ENCODE assay signal across 17 cellular contexts in the genomic region with DNA sequence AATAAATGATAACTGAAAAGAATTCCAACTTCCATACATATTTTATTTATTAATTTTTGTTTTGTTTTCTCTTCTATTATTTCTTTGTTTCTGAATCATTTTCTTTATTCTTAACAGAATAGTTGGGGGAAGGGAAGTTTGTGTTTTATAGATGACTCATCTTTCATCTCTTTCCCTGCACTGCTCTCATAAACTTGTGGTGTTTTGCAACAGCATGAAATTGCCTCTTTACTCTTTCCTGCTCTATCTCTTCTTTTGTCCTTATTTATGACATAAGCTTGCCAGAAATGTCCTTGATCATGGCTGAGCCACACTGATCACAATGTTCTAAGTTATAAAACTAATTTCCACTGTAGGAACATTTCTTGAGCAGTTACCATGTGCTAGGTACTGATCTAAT. TPM values are rescaled to one million over a fixed set of nuclear protein-coding genes. Genes with fewer than 3 reads are reported as not detected.
DNase-seq lines count a peak whose midpoint lies in the region; ATAC-seq, FAIRE-seq and TF ChIP-seq lines count a peak whose summit lies in the region.
"Had no signal": no experiment of that assay in that cellular context is flagged by ENCODE, and none has a peak within 500 bp of the region (broad histone marks: within the 10 kb centered on the region; RNA-seq: fewer than 3 reads in every experiment).

No MANE protein-coding gene starts in this region.

- H2AFZ ChIP-seq in K562 (ENCODE audit: low read depth, low read length): no peak overlapping the region

- no peaks in the 10 kb centered on the region for H3K79me2 ChIP-seq in K562 (ENCODE audit: control insufficient read depth, insufficient read depth, low read length)

- H3K36me3 ChIP-seq in BLaER1 treated with 17β-estradiol and CSF1 and Interleukin-3, amounts not matched to agents 10 nM and 100 nM: no peaks in the 10 kb centered on the region
- H3K36me3 ChIP-seq in K562 (ENCODE audit: control insufficient read depth, insufficient read depth, low read length): no peaks in the 10 kb centered on the region
- H3K36me3 ChIP-seq in left lung: no peaks in the 10 kb centered on the region
- H3K36me3 ChIP-seq in endodermal cell (ENCODE audit: control insufficient read depth, insufficient read depth, low read length): no peaks in the 10 kb centered on the region
- H3K36me3 ChIP-seq: cardiac muscle cell had no signal

- H3K9me3 Mint-ChIP-seq in endodermal cell: peaks cover 14% of the 10 kb centered on the region

- H3K27ac Mint-ChIP-seq in endodermal cell: no peak overlapping the region
- H3K27ac Mint-ChIP-seq: activated T-cell treated with anti-CD3 and anti-CD28 coated beads, Interleukin-2, amount 50 U/mL, for 24 hours; stimulated activated naive B cell treated with anti-CD40 and anti-IgM and Interleukin-4, amounts not matched to agents 10 μg/mL and 1 μg/mL and 100 μg/mL, for 72 hours had no signal

- TF ChIP-seq CTCF in K562 (IDR thresholded peaks at IDR 0.05 in 2 of 3, conservative IDR thresholded peaks at IDR 0.05 in 1 of 3; ENCODE audit: insufficient read depth in 2 of 3, low read depth in 1 of 3, low read length in 3 of 3): no peak
- TF ChIP-seq CTCF in left lung (IDR thresholded peaks at IDR 0.05): no peak
- TF ChIP-seq CTCF in endodermal cell (conservative IDR thresholded peaks at IDR 0.05): no peak

- intact Hi-C loops in K562 (cut with micrococcal nuclease): no loop called here
- intact Hi-C loops in left lung (cut with DNase I): no loop called here

- CTCF ChIA-PET in K562 (lab: Yijun Ruan, JAX; ENCODE audit: low intra/inter-chr PET ratio): no interaction called here

- no peaks in the 10 kb centered on the region for H3K9me1 ChIP-seq in K562 (ENCODE audit: control insufficient read depth, insufficient read depth, low read length)

- no peak for TF ChIP-seq EP300 in K562 (IDR thresholded peaks at IDR 0.05; ENCODE audit: low read length)

- no peak overlapping the region for H3K4me3 ChIP-seq in BLaER1 treated with 17β-estradiol and CSF1 and Interleukin-3, amounts not matched to agents 10 nM and 100 nM
- H3K4me3 ChIP-seq in K562 (no peak overlapping the region), left lung (no peak overlapping the region), endodermal cell (ENCODE audit: low read length) (no peak overlapping the region)
- H3K4me3 ChIP-seq: cardiac muscle cell had no signal

- H3K27ac ChIP-seq in BLaER1 treated with 17β-estradiol and CSF1 and Interleukin-3, amounts not matched to agents 10 nM and 100 nM: peak overlapping the region in 3 of 11 experiments; percentile 26 to 39 (median 28); a peak in 4 of 22 replicates
- H3K27ac ChIP-seq in K562 (ENCODE audit: extremely low read depth, low read depth, low read length) (no peak overlapping the region), left lung (no peak overlapping the region), endodermal cell (ENCODE audit: low read depth, low read length) (no peak overlapping the region)
- H3K27ac ChIP-seq: cardiac muscle cell had no signal

- no peak for ATAC-seq in K562
- peak; percentile 48 for ATAC-seq in left lung
- ATAC-seq in HG03520 (IDR thresholded peaks at IDR 0.05; ENCODE audit: unreplicated experiment): no peak
- ATAC-seq in HG02870 (IDR thresholded peaks at IDR 0.05; ENCODE audit: unreplicated experiment): no peak
- ATAC-seq: SK-N-SH treated with all-trans-retinoic acid at 6 μM for 48 hours; stimulated activated naive B cell treated with anti-CD40 and anti-IgM and Interleukin-4, amounts not matched to agents 10 μg/mL and 1 μg/mL and 100 μg/mL, for 72 hours had no signal

- H3K27me3 ChIP-seq in BLaER1 treated with 17β-estradiol and CSF1 and Interleukin-3, amounts not matched to agents 10 nM and 100 nM: no peaks in the 10 kb centered on the region
- H3K27me3 ChIP-seq in K562 (ENCODE audit: control insufficient read depth in 2 of 2, insufficient read depth in 2 of 2, low read length in 2 of 2) (no peaks in the 10 kb centered on the region), left lung (no peaks in the 10 kb centered on the region), endodermal cell (ENCODE audit: control insufficient read depth, insufficient read depth, low read length, poor library complexity, severe bottlenecking) (no peaks in the 10 kb centered on the region)
- H3K27me3 ChIP-seq: cardiac muscle cell had no signal

- peaks cover 0 to 23% (median 7%) of the 10 kb centered on the region in 11 experiments; a peak in 13 of 22 replicates for H3K9me3 ChIP-seq in BLaER1 treated with 17β-estradiol and CSF1 and Interleukin-3, amounts not matched to agents 10 nM and 100 nM (replicated peaks in 1 of 11)
- H3K9me3 ChIP-seq in K562 (replicated peaks; ENCODE audit: control insufficient read depth, insufficient read depth, low read depth, low read length): no peaks in the 10 kb centered on the region
- peaks cover 0 to 8% of the 10 kb centered on the region in 2 donors for H3K9me3 ChIP-seq in left lung
- H3K9me3 ChIP-seq in endodermal cell (ENCODE audit: control insufficient read depth, low read length): peaks cover 8% of the 10 kb centered on the region

- peaks cover 0 to 36% (median 5%) of the 10 kb centered on the region in 10 experiments; a peak in 10 of 20 replicates for H3K4me1 ChIP-seq in BLaER1 treated with 17β-estradiol and CSF1 and Interleukin-3, amounts not matched to agents 10 nM and 100 nM
- H3K4me1 ChIP-seq in K562 (replicated peaks in 1 of 2; ENCODE audit: control insufficient read depth in 2 of 2, insufficient read depth in 2 of 2, low read length in 2 of 2) (no peaks in the 10 kb centered on the region), left lung (no peaks in the 10 kb centered on the region), endodermal cell (ENCODE audit: control insufficient read depth, insufficient read depth, low read length) (peaks cover 6% of the 10 kb centered on the region)

- peaks cover 15% of the 10 kb centered on the region for H3K4me1 Mint-ChIP-seq in endodermal cell
- H3K4me1 Mint-ChIP-seq: stimulated activated naive B cell treated with anti-CD40 and anti-IgM and Interleukin-4, amounts not matched to agents 10 μg/mL and 1 μg/mL and 100 μg/mL, for 72 hours had no signal

- BruUV-seq in K562 (replicated peaks; lab: Mats Ljungman, UMichigan): no TSS peak

- peak overlapping the region in 6 of 11 experiments; percentile 14 to 56 (median 45); a peak in 8 of 22 replicates for H3K4me2 ChIP-seq in BLaER1 treated with 17β-estradiol and CSF1 and Interleukin-3, amounts not matched to agents 10 nM and 100 nM
- no peak overlapping the region for H3K4me2 ChIP-seq in K562 (ENCODE audit: insufficient read depth, low read length)

- FAIRE-seq in K562 (lab: Jason Lieb, UNC): no peak

- in situ Hi-C loops in K562 (cut with MboI): no loop called here

- H3K36me3 Mint-ChIP-seq in endodermal cell (ENCODE audit: low read depth): no peaks in the 10 kb centered on the region
- H3K36me3 Mint-ChIP-seq: stimulated activated naive B cell treated with anti-CD40 and anti-IgM and Interleukin-4, amounts not matched to agents 10 μg/mL and 1 μg/mL and 100 μg/mL, for 72 hours had no signal

- POLR2A ChIA-PET in K562 (lab: Yijun Ruan, JAX): no interaction called here

- H3K4me3 Mint-ChIP-seq in endodermal cell: no peak overlapping the region
- H3K4me3 Mint-ChIP-seq: activated T-cell treated with anti-CD3 and anti-CD28 coated beads, Interleukin-2, amount 50 U/mL, for 24 hours; stimulated activated naive B cell treated with anti-CD40 and anti-IgM and Interleukin-4, amounts not matched to agents 10 μg/mL and 1 μg/mL and 100 μg/mL, for 72 hours had no signal

- no peak overlapping the region; a peak in 1 of 22 replicates for H3K9ac ChIP-seq in BLaER1 treated with 17β-estradiol and CSF1 and Interleukin-3, amounts not matched to agents 10 nM and 100 nM
- H3K9ac ChIP-seq in K562 (ENCODE audit: insufficient read depth in 1 of 2, low read depth in 2 of 2, low read length in 2 of 2): no peak overlapping the region
- no peak overlapping the region for H3K9ac ChIP-seq in endodermal cell (ENCODE audit: extremely low read depth, low read length, poor library complexity, severe bottlenecking)

- H3K27me3 Mint-ChIP-seq in endodermal cell (ENCODE audit: insufficient read depth): no peaks in the 10 kb centered on the region
- H3K27me3 Mint-ChIP-seq: stimulated activated naive B cell treated with anti-CD40 and anti-IgM and Interleukin-4, amounts not matched to agents 10 μg/mL and 1 μg/mL and 100 μg/mL, for 72 hours had no signal

- no peak for TF ChIP-seq POLR2A in K562 (conservative IDR thresholded peaks at IDR 0.05)

- DNase-seq in LoVo (ENCODE audit: low spot score): peak; percentile 46
- no peak for DNase-seq in K562 (ENCODE audit: extremely low read depth in 1 of 4, low spot score in 3 of 4)
- no peak for DNase-seq in left lung
- DNase-seq in activated CD4-positive, alpha-beta T cell treated with anti-CD3 and anti-CD28 coated beads, Interleukin-2, amount 50 U/mL, for 48 hours: no peak
- DNase-seq in endodermal cell: no peak
- DNase-seq: activated CD4-positive, CD25-positive, alpha-beta regulatory T cell; activated T-cell treated with anti-CD3 and anti-CD28 coated beads, Interleukin-2, amount 50 U/mL, for 24 hours; GF-D8; NCI-H1436 treated with DMSO at 0.1 percent for 48 hours; stimulated activated CD4-positive, alpha-beta T cell treated with anti-CD3 and anti-CD28 coated beads, Interleukin-2, amount 100 ng/mL, for 48 hours; stimulated activated naive B cell treated with anti-CD40 and anti-IgM and Interleukin-4, amounts not matched to agents 10 μg/mL and 1 μg/mL and 100 μg/mL, for 72 hours had no signal

- no peaks in the 10 kb centered on the region for H4K20me1 ChIP-seq in BLaER1 treated with 17β-estradiol and CSF1 and Interleukin-3, amounts not matched to agents 10 nM and 100 nM
- H4K20me1 ChIP-seq in K562 (replicated peaks; ENCODE audit: control insufficient read depth, insufficient read depth, low read length): no peaks in the 10 kb centered on the region

- no peak for TF ChIP-seq RAD21 in K562 (CRISPR knock-in tag; conservative IDR thresholded peaks at IDR 0.05 in 1 of 2, IDR thresholded peaks at IDR 0.05 in 1 of 2)

RNA-seq across cellular contexts. Expression of a gene that starts 22.3 kb away (rescaled TPM):
- total RNA-seq in K562 (2011; cell fraction: chromatin; rRNA removed; ENCODE audit: low replicate concordance): not detected in 2 replicates
- total RNA-seq in K562 (2011; cell fraction: nucleolus; rRNA removed): not detected in 2 replicates
- total RNA-seq in K562 (2011; cell fraction: nucleoplasm; rRNA removed): not detected in 2 replicates
- total RNA-seq in K562 (2014; rRNA removed) (not detected in 2 replicates), K562 (2014; rRNA removed; fragmentation: Illumina TruSeq; extraction: Trizol) (not detected in 2 replicates), K562 (2015; rRNA removed; fragmentation: Illumina TruSeq; extraction: Trizol) (not detected in 2 replicates), K562 (2021) (not detected in 2 replicates), left lung (not detected), endodermal cell (under 1 TPM in 1 of 2 donors, not detected in 1; 0.22 TPM)
- polyA plus RNA-seq in K562 (2011; rRNA removed) (not detected in 2 replicates), K562 (2014; fragmentation: Illumina TruSeq; extraction: Trizol) (not detected in 2 replicates), K562 (2014; fragmentation: Nextera tagmentation; extraction: Ambion mirVana) (not detected), K562 (2014; rRNA removed) (not detected in 2 replicates)
- 0.13 TPM in 1 of 2 replicates, not detected in the other for polyA plus RNA-seq in K562 (2011; cell fraction: cytosol; rRNA removed)
- 0.07 TPM in 1 of 2 replicates, not detected in the other for polyA plus RNA-seq in K562 (2011; cell fraction: nucleus; rRNA removed)
- polyA plus RNA-seq in K562 (2012): not detected in 2 replicates
- not detected in 2 replicates for polyA minus RNA-seq in K562 (2011; rRNA and poly(A)+ RNA removed)
- not detected in 2 replicates for polyA minus RNA-seq in K562 (2011; cell fraction: cytosol; rRNA and poly(A)+ RNA removed)
- polyA minus RNA-seq in K562 (2011; cell fraction: nucleus; rRNA and poly(A)+ RNA removed): not detected in 2 replicates
- 0.18 TPM for polyA plus RNA-seq in endodermal cell (2013, experiment 1 of 2)
- polyA plus RNA-seq in endodermal cell (2013, experiment 2 of 2): 0.21 TPM
- total RNA-seq: mononuclear cell had no signal
